In the genomic region with DNA sequence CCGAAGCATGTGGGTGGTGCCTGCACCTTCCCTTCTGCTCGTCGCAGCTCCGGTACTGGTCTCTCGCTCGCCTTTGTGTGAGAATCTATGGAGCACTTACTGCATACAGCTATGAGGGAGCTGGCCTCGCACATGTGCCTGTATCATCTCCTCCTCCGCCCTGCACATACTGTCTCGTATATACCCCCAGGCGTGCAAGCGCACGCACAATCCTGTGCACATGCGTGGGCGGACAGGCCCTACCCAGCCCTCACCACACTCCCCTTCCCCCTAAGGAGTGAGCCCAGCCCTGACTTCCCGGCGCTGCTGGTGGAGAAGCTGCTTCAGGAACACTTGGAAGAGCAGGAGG, we compare ENCODE assay signal across 2 cellular contexts.
TF ChIP-seq lines count a peak whose summit lies in the region.

No MANE protein-coding gene starts in this region.

TF ChIP-seq in SK-N-SH, 30 proteins besides CTCF, POLR2A, EP300 and RAD21:
- TF ChIP-seq POLR2AphosphoS5 (IDR thresholded peaks at IDR 0.05; ENCODE audit: low read depth, low read length), result no peak
- TF ChIP-seq, protein P1, sequence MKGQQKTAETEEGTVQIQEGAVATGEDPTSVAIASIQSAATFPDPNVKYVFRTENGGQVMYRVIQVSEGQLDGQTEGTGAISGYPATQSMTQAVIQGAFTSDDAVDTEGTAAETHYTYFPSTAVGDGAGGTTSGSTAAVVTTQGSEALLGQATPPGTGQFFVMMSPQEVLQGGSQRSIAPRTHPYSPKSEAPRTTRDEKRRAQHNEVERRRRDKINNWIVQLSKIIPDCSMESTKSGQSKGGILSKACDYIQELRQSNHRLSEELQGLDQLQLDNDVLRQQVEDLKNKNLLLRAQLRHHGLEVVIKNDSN (IDR thresholded peaks at IDR 0.05; ENCODE audit: borderline replicate concordance, low read depth), result no peak
- no peak for TF ChIP-seq TEAD4 (IDR thresholded peaks at IDR 0.05; ENCODE audit: borderline replicate concordance, insufficient read depth)
- TF ChIP-seq RCOR1 (IDR thresholded peaks at IDR 0.05; ENCODE audit: low read length), result no peak
- no peak for TF ChIP-seq GABPA (IDR thresholded peaks at IDR 0.05; ENCODE audit: low read depth)
- TF ChIP-seq, protein P2, sequence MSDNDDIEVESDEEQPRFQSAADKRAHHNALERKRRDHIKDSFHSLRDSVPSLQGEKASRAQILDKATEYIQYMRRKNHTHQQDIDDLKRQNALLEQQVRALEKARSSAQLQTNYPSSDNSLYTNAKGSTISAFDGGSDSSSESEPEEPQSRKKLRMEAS (IDR thresholded peaks at IDR 0.05; ENCODE audit: low read depth), result no peak
- no peak for TF ChIP-seq JUND (IDR thresholded peaks at IDR 0.05)
- TF ChIP-seq, protein P3, sequence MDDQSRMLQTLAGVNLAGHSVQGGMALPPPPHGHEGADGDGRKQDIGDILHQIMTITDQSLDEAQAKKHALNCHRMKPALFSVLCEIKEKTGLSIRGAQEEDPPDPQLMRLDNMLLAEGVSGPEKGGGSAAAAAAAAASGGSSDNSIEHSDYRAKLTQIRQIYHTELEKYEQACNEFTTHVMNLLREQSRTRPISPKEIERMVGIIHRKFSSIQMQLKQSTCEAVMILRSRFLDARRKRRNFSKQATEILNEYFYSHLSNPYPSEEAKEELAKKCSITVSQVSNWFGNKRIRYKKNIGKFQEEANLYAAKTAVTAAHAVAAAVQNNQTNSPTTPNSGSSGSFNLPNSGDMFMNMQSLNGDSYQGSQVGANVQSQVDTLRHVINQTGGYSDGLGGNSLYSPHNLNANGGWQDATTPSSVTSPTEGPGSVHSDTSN (IDR thresholded peaks at IDR 0.05), result no peak
- TF ChIP-seq GATA2 (CRISPR knock-in tag; IDR thresholded peaks at IDR 0.05), result no peak
- TF ChIP-seq TAF1 (IDR thresholded peaks at IDR 0.05; ENCODE audit: borderline replicate concordance, low read depth, low read length), result no peak

TF ChIP-seq in SK-N-SH treated with all-trans-retinoic acid at 6 μM for 48 hours, 23 proteins besides CTCF, POLR2A, EP300 and RAD21:
- TF ChIP-seq SNAI2 (CRISPR knock-in tag; IDR thresholded peaks at IDR 0.05) (no peak), OSR1 (CRISPR knock-in tag; IDR thresholded peaks at IDR 0.05) (no peak), ZNF70 (CRISPR knock-in tag; IDR thresholded peaks at IDR 0.05) (no peak), ZNF565 (CRISPR knock-in tag; conservative IDR thresholded peaks at IDR 0.05; ENCODE audit: low read depth) (no peak), ZC3H10 (CRISPR knock-in tag; IDR thresholded peaks at IDR 0.05) (no peak), ESRRG (CRISPR knock-in tag; IDR thresholded peaks at IDR 0.05) (no peak), ISL1 (CRISPR knock-in tag; IDR thresholded peaks at IDR 0.05) (no peak), ZFP3 (CRISPR knock-in tag; IDR thresholded peaks at IDR 0.05) (no peak), RARB (CRISPR knock-in tag; IDR thresholded peaks at IDR 0.05) (no peak), ZNF8 (CRISPR knock-in tag; IDR thresholded peaks at IDR 0.05) (no peak), TOX (CRISPR knock-in tag; IDR thresholded peaks at IDR 0.05; ENCODE audit: borderline replicate concordance) (no peak), TCF4 (CRISPR knock-in tag; IDR thresholded peaks at IDR 0.05; ENCODE audit: borderline replicate concordance) (no peak), BACH2 (CRISPR knock-in tag; IDR thresholded peaks at IDR 0.05; ENCODE audit: borderline replicate concordance) (no peak), ZFP30 (CRISPR knock-in tag; IDR thresholded peaks at IDR 0.05) (no peak), CSDC2 (CRISPR knock-in tag; IDR thresholded peaks at IDR 0.05) (no peak)
- TF ChIP-seq, protein P4, sequence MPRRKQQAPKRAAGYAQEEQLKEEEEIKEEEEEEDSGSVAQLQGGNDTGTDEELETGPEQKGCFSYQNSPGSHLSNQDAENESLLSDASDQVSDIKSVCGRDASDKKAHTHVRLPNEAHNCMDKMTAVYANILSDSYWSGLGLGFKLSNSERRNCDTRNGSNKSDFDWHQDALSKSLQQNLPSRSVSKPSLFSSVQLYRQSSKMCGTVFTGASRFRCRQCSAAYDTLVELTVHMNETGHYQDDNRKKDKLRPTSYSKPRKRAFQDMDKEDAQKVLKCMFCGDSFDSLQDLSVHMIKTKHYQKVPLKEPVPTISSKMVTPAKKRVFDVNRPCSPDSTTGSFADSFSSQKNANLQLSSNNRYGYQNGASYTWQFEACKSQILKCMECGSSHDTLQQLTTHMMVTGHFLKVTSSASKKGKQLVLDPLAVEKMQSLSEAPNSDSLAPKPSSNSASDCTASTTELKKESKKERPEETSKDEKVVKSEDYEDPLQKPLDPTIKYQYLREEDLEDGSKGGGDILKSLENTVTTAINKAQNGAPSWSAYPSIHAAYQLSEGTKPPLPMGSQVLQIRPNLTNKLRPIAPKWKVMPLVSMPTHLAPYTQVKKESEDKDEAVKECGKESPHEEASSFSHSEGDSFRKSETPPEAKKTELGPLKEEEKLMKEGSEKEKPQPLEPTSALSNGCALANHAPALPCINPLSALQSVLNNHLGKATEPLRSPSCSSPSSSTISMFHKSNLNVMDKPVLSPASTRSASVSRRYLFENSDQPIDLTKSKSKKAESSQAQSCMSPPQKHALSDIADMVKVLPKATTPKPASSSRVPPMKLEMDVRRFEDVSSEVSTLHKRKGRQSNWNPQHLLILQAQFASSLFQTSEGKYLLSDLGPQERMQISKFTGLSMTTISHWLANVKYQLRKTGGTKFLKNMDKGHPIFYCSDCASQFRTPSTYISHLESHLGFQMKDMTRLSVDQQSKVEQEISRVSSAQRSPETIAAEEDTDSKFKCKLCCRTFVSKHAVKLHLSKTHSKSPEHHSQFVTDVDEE (CRISPR knock-in tag; IDR thresholded peaks at IDR 0.05), result no peak
- TF ChIP-seq, protein P5, sequence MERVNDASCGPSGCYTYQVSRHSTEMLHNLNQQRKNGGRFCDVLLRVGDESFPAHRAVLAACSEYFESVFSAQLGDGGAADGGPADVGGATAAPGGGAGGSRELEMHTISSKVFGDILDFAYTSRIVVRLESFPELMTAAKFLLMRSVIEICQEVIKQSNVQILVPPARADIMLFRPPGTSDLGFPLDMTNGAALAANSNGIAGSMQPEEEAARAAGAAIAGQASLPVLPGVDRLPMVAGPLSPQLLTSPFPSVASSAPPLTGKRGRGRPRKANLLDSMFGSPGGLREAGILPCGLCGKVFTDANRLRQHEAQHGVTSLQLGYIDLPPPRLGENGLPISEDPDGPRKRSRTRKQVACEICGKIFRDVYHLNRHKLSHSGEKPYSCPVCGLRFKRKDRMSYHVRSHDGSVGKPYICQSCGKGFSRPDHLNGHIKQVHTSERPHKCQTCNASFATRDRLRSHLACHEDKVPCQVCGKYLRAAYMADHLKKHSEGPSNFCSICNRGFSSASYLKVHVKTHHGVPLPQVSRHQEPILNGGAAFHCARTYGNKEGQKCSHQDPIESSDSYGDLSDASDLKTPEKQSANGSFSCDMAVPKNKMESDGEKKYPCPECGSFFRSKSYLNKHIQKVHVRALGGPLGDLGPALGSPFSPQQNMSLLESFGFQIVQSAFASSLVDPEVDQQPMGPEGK (CRISPR knock-in tag; IDR thresholded peaks at IDR 0.05; ENCODE audit: borderline replicate concordance), result no peak
TF ChIP-seq in SK-N-SH treated with all-trans-retinoic acid at 6 μM for 48 hours: peak in this region for 0.
